In genomic region chr2:116095636-116096035, GRCh38 we compare ENCODE assay signal across 2 cellular contexts.
TF ChIP-seq lines count a peak whose summit lies in the region.

No MANE protein-coding gene starts in this region.

TF ChIP-seq in GM23338, 12 proteins besides CTCF, POLR2A, EP300 and RAD21 (continued from another document):
- TF ChIP-seq ZNF462 (CRISPR knock-in tag; IDR thresholded peaks at IDR 0.05) (no peak), EZH2 (IDR thresholded peaks at IDR 0.05; ENCODE audit: low read depth, unreplicated experiment) (no peak), ZNF331 (CRISPR knock-in tag; IDR thresholded peaks at IDR 0.05; ENCODE audit: low read depth) (no peak), POLR2AphosphoS5 (IDR thresholded peaks at IDR 0.05; ENCODE audit: low read depth) (no peak)

TF ChIP-seq in H1, 55 proteins besides CTCF, POLR2A, EP300 and RAD21 (continued from another document):
- no peak for TF ChIP-seq GABPA (IDR thresholded peaks at IDR 0.05; ENCODE audit: borderline replicate concordance, insufficient read depth, low read length)
- TF ChIP-seq HDAC6 (IDR thresholded peaks at IDR 0.05; ENCODE audit: low read depth, low read length), result no peak
- no peak for TF ChIP-seq CHD1 (IDR thresholded peaks at IDR 0.05; ENCODE audit: low read depth, low read length)
- TF ChIP-seq SUZ12 (IDR thresholded peaks at IDR 0.05; ENCODE audit: low read length), result no peak
- TF ChIP-seq CHD2 (IDR thresholded peaks at IDR 0.05; ENCODE audit: low read length), result no peak
- no peak for TF ChIP-seq NANOG (IDR thresholded peaks at IDR 0.05; ENCODE audit: insufficient read depth, low read depth, low read length, poor library complexity, severe bottlenecking)
- TF ChIP-seq BRCA1 (IDR thresholded peaks at IDR 0.05; ENCODE audit: low read depth, low read length), result no peak
- TF ChIP-seq HDAC2 (IDR thresholded peaks at IDR 0.05; ENCODE audit: borderline replicate concordance in 1 of 2, low read depth in 2 of 2, low read length in 2 of 2), result no peak
- TF ChIP-seq PHF8 (conservative IDR thresholded peaks at IDR 0.05; ENCODE audit: low read depth, low read length), result no peak
- TF ChIP-seq, protein P1, sequence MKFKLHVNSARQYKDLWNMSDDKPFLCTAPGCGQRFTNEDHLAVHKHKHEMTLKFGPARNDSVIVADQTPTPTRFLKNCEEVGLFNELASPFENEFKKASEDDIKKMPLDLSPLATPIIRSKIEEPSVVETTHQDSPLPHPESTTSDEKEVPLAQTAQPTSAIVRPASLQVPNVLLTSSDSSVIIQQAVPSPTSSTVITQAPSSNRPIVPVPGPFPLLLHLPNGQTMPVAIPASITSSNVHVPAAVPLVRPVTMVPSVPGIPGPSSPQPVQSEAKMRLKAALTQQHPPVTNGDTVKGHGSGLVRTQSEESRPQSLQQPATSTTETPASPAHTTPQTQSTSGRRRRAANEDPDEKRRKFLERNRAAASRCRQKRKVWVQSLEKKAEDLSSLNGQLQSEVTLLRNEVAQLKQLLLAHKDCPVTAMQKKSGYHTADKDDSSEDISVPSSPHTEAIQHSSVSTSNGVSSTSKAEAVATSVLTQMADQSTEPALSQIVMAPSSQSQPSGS (IDR thresholded peaks at IDR 0.05; ENCODE audit: low read length), result no peak
- no peak for TF ChIP-seq RNF2 (IDR thresholded peaks at IDR 0.05; ENCODE audit: borderline replicate concordance, low read depth, low read length, missing control alignments, poor library complexity, severe bottlenecking)
- no peak for TF ChIP-seq SP4 (IDR thresholded peaks at IDR 0.05; ENCODE audit: low read length)
- no peak for TF ChIP-seq CREB1 (IDR thresholded peaks at IDR 0.05)
- no peak for TF ChIP-seq TAF1 (IDR thresholded peaks at IDR 0.05; ENCODE audit: low read depth, low read length)
- TF ChIP-seq JUND (IDR thresholded peaks at IDR 0.05; ENCODE audit: low read length), result no peak
- TF ChIP-seq EZH2 (IDR thresholded peaks at IDR 0.05; ENCODE audit: low read depth, low read length, severe bottlenecking), result no peak
- TF ChIP-seq YY1 (IDR thresholded peaks at IDR 0.05; ENCODE audit: low read depth, low read length), result no peak
